In the genomic region with DNA sequence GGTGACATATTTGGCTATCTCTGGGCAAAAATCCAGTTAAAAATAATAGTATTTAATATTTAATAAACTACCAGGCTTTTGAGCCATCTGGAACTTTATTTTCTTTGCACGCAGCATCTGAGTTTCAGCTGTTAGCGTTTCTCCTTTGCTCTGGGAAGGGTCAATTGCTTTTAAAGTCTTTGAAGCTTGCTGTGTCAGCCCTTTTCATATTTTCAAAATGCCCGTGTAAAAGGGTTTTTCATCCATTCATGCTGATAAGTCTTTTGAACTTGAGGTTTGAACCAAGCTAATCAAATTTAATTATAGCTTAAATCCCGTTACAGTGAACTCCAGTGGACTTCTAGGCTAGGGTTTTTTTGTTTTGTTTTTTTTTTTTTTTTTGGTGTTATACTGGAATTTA, we compare ENCODE assay signal across 17 cellular contexts.
"Had no signal": no experiment of that assay in that cellular context is flagged by ENCODE, and none has a peak within 500 bp of the region (broad histone marks: within the 10 kb centered on the region; RNA-seq: fewer than 3 reads in every experiment).

No MANE protein-coding gene starts in this region.

- H3K4me3 Mint-ChIP-seq: activated CD8-positive, alpha-beta T cell treated with anti-CD3 and anti-CD28 coated beads, Interleukin-2, amount 10 ng/mL, durations not matched to agents 7 days and 5 days; activated naive CD8-positive, alpha-beta T cell treated with anti-CD3 and anti-CD28 coated beads, Interleukin-2, amount 50 U/mL, for 24 hours; type B pancreatic cell had no signal

- ATAC-seq: activated CD8-positive, alpha-beta T cell treated with anti-CD3 and anti-CD28 coated beads, Interleukin-2, amount 10 ng/mL, durations not matched to agents 7 days and 5 days; activated naive CD8-positive, alpha-beta T cell treated with anti-CD3 and anti-CD28 coated beads, Interleukin-2, amount 50 U/mL, for 24 hours; foreskin keratinocyte; left ventricle myocardium superior; right cardiac atrium; stimulated activated naive CD8-positive, alpha-beta T cell treated with anti-CD3 and anti-CD28 coated beads, Interleukin-15, Interleukin-2, amounts not matched to agents 100 U/mL and 50 U/mL, for 24 hours had no signal

- H3K27me3 Mint-ChIP-seq: activated naive CD8-positive, alpha-beta T cell treated with anti-CD3 and anti-CD28 coated beads, Interleukin-2, amount 50 U/mL, for 24 hours had no signal

- H3K27ac Mint-ChIP-seq: activated CD8-positive, alpha-beta T cell treated with anti-CD3 and anti-CD28 coated beads, Interleukin-2, amount 10 ng/mL, durations not matched to agents 7 days and 5 days; activated naive CD8-positive, alpha-beta T cell treated with anti-CD3 and anti-CD28 coated beads, Interleukin-2, amount 50 U/mL, for 24 hours had no signal

- H3K9me3 Mint-ChIP-seq: activated naive CD8-positive, alpha-beta T cell treated with anti-CD3 and anti-CD28 coated beads, Interleukin-2, amount 50 U/mL, for 24 hours; type B pancreatic cell had no signal

- H3K36me3 ChIP-seq: esophagus muscularis mucosa, SJSA1, suprapubic skin, WERI-Rb-1 had no signal

- H3K4me3 ChIP-seq: esophagus muscularis mucosa, SJSA1, suprapubic skin had no signal

- H3K27ac ChIP-seq: foreskin keratinocyte, SJSA1, suprapubic skin, WERI-Rb-1 had no signal

- H3K27me3 ChIP-seq: esophagus muscularis mucosa, foreskin keratinocyte, SJSA1, suprapubic skin had no signal

- H3K9me3 ChIP-seq: esophagus muscularis mucosa, SJSA1, suprapubic skin had no signal

- H3K4me1 ChIP-seq: foreskin keratinocyte, SJSA1 had no signal

- DNase-seq: activated CD4-positive, alpha-beta T cell treated with anti-CD3 and anti-CD28 coated beads for 4 hours; activated CD8-positive, alpha-beta memory T cell treated with anti-CD3 and anti-CD28 coated beads, Interleukin-2, amount 50 U/mL, for 48 hours; activated CD8-positive, alpha-beta T cell treated with anti-CD3 and anti-CD28 coated beads, Interleukin-2, amount 10 ng/mL, durations not matched to agents 7 days and 5 days; activated naive CD4-positive, alpha-beta T cell; activated naive CD8-positive, alpha-beta T cell treated with anti-CD3 and anti-CD28 coated beads, Interleukin-2, amount 50 U/mL, for 24 hours; foreskin keratinocyte; left ventricle myocardium superior; posterior cingulate gyrus; right cardiac atrium; stimulated activated CD4-positive, alpha-beta T cell treated with anti-CD3 and anti-CD28 coated beads, Interleukin-2, amount 100 ng/mL, for 24 hours; stimulated activated naive CD8-positive, alpha-beta T cell treated with anti-CD3 and anti-CD28 coated beads, Interleukin-15, Interleukin-2, amounts not matched to agents 100 U/mL and 50 U/mL, for 24 hours; T-helper 9 cell; WERI-Rb-1 had no signal
